Comparison of ENCODE assay signal across 11 cellular contexts in the genomic region with DNA sequence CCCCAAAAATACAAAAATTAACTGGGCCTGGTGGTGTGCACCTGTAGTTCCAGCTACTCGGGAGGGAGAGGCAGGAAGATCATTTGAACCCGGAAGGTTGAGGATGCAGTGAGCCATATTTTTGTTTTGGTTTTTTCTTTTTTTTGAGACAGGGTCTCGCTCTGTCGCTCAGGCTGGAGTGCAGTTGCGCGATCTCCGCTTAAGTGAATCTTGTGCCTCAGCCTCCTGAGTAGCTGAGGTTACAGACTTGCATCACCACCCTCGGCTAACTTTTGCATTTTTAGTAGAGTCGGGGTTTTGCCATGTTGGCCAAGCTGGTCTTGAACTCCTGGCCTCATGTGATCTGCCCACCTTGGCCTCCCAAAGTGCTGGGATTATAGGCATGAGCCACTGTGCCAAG. TPM values are rescaled to one million over a fixed set of nuclear protein-coding genes. Genes with fewer than 3 reads are reported as not detected.
"Had no signal": no experiment of that assay in that cellular context is flagged by ENCODE, and none has a peak within 500 bp of the region (broad histone marks: within the 10 kb centered on the region; RNA-seq: fewer than 3 reads in every experiment).

No MANE protein-coding gene starts in this region.

RNA-seq across cellular contexts. Expression of a gene that starts 24.5 kb away (rescaled TPM):
- total RNA-seq: activated CD4-positive, alpha-beta memory T cell treated with anti-CD3 and anti-CD28 coated beads, Interleukin-2, amount 10 ng/mL, durations not matched to agents 7 days and 5 days; activated CD4-positive, alpha-beta T cell treated with anti-CD3 and anti-CD28 coated beads for 36 hours; activated CD4-positive, alpha-beta T cell treated with anti-CD3 and anti-CD28 coated beads, Interleukin-2, amount 10 ng/mL, durations not matched to agents 7 days and 5 days; activated CD8-positive, alpha-beta memory T cell treated with anti-CD3 and anti-CD28 coated beads, Interleukin-2, amount 10 ng/mL, durations not matched to agents 7 days and 5 days; activated CD8-positive, alpha-beta T cell treated with anti-CD3 and anti-CD28 coated beads, Interleukin-2, amount 10 ng/mL, durations not matched to agents 7 days and 5 days; activated naive CD8-positive, alpha-beta T cell treated with anti-CD3 and anti-CD28 coated beads, Interleukin-2, amount 10 ng/mL, durations not matched to agents 7 days and 5 days; activated T-helper 2 cell treated with anti-CD3 and anti-CD28 coated beads, Interferon-gamma antibody, Interleukin-2, Interleukin-4, amounts not matched to agents 10 μg/mL and 5 μg/mL and 100 μg/mL, durations not matched to agents 14 hours and 24 hours and 36 hours; cardiac muscle cell; chondrocyte; T-helper 1 cell treated with Interleukin-12 subunit alpha and Interleukin-12 subunit beta and Interleukin-4 antibody, amounts not matched to agents 30 ng/mL and 1 ng/mL, for 36 hours; T-helper 2 cell treated with Interferon-gamma antibody and Interleukin-4, amounts not matched to agents 100 ng/mL and 5 ng/mL, for 36 hours had no signal
- polyA plus RNA-seq: cardiac muscle cell had no signal
